Comparison of ENCODE assay signal across 2 cellular contexts in the genomic region with DNA sequence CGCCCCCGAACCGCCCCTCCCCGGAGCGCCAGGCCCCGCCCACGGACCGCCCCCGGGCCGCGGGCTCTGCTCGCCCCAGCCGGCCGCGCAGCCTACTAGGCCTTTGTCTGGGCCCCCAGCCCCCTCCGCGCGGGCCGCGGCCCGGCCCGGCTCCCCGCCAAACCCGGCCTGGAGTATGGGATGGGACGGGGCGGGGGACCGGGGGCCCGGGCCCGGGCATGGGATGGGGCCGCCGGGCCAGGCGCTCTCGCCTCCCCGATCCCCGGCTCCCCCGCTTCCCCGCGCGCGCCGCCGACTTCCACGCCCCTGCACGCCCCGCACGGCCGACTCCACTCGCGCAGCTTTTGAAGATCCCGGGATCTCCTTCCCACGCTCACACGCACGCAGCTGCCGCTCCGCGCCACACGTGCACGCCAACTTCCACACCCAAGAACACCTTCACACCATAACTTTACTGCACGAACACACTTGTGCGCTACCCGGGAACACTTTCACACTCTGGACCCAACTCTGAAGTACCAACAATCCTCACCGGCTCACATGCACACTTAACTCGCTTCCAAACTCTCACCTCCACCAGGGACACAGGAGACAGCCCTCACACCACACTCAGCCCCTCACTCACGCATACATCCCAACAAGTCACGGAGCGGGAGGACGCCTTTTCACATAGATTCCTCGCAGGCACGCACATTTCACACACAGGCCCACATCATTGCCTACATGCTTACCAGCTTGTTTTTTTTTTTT.
TF ChIP-seq lines count a peak whose summit lies in the region.

No MANE protein-coding gene starts in this region.

TF ChIP-seq in HEK293, 187 proteins besides CTCF, POLR2A, EP300 and RAD21 (continued from another document and continues in another):
- TF ChIP-seq BCL6B (tag by site-specific recombination; IDR thresholded peaks at IDR 0.05) (no peak), PRDM2 (tag by site-specific recombination; IDR thresholded peaks at IDR 0.05; ENCODE audit: borderline replicate concordance) (no peak), ZNF510 (tag by site-specific recombination; IDR thresholded peaks at IDR 0.05; ENCODE audit: insufficient replicate concordance) (no peak), IKZF3 (tag by site-specific recombination; IDR thresholded peaks at IDR 0.05) (0 out of 2 replicates have a peak, but pooled peaks have one; percentile 31), ZNF629 (tag by site-specific recombination; IDR thresholded peaks at IDR 0.05) (no peak), ZNF335 (tag by site-specific recombination; conservative IDR thresholded peaks at IDR 0.05) (peak; percentile 71; the same call in 1 of the 2 replicates), YY2 (tag by site-specific recombination; IDR thresholded peaks at IDR 0.05) (no peak), ZSCAN30 (tag by site-specific recombination; IDR thresholded peaks at IDR 0.05) (peak; percentile 87), SETDB1 (IDR thresholded peaks at IDR 0.05; ENCODE audit: insufficient read length, low read length) (no peak), ZNF157 (tag by site-specific recombination; IDR thresholded peaks at IDR 0.05) (0 out of 2 replicates have a peak, but pooled peaks have one; percentile 11), ZFHX2 (tag by site-specific recombination; conservative IDR thresholded peaks at IDR 0.05) (peak; percentile 88), WT1 (tag by site-specific recombination; IDR thresholded peaks at IDR 0.05) (no peak)
- TF ChIP-seq, protein P1, sequence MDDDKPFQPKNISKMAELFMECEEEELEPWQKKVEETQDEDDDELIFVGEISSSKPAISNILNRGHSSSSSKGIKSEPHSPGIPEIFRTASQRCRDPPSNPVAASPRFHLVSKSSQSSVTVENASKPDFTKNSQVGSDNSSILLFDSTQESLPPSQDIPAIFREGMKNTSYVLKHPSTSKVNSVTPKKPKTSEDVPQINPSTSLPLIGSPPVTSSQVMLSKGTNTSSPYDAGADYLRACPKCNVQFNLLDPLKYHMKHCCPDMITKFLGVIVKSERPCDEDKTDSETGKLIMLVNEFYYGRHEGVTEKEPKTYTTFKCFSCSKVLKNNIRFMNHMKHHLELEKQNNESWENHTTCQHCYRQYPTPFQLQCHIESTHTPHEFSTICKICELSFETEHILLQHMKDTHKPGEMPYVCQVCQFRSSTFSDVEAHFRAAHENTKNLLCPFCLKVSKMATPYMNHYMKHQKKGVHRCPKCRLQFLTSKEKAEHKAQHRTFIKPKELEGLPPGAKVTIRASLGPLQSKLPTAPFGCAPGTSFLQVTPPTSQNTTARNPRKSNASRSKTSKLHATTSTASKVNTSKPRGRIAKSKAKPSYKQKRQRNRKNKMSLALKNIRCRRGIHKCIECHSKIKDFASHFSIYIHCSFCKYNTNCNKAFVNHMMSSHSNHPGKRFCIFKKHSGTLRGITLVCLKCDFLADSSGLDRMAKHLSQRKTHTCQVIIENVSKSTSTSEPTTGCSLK (tag by site-specific recombination; IDR thresholded peaks at IDR 0.05) = no peak

TF ChIP-seq in HepG2, 621 proteins besides CTCF, POLR2A, EP300 and RAD21 (continued from another document and continues in another):
- TF ChIP-seq AKNA (CRISPR knock-in tag; IDR thresholded peaks at IDR 0.05; ENCODE audit: borderline replicate concordance) (no peak), HOXA7 (CRISPR knock-in tag; IDR thresholded peaks at IDR 0.05) (no peak), HDAC1 (CRISPR knock-in tag; IDR thresholded peaks at IDR 0.05) (no peak), POGZ (CRISPR knock-in tag; IDR thresholded peaks at IDR 0.05) (no peak), MATR3 (CRISPR knock-in tag; IDR thresholded peaks at IDR 0.05) (no peak), ZNF160 (CRISPR knock-in tag; IDR thresholded peaks at IDR 0.05) (0 out of 2 replicates have a peak, but pooled peaks have one; percentile 17), RAD51 (IDR thresholded peaks at IDR 0.05; ENCODE audit: borderline replicate concordance) (no peak), THAP11 (CRISPR knock-in tag; IDR thresholded peaks at IDR 0.05) (0 out of 2 replicates have a peak, but pooled peaks have one; percentile 20), BRD4 (CRISPR knock-in tag; IDR thresholded peaks at IDR 0.05) (0 out of 2 replicates have a peak, but pooled peaks have one; percentile 54), POLR2G (IDR thresholded peaks at IDR 0.05; ENCODE audit: low read depth, low read length) (peak; percentile 53; the same call in 1 of the 2 replicates), HNF4G (IDR thresholded peaks at IDR 0.05; ENCODE audit: borderline replicate concordance, low read depth, low read length) (peak; percentile 57; the same call in 1 of the 2 replicates), HNF4G (CRISPR knock-in tag; IDR thresholded peaks at IDR 0.05; ENCODE audit: borderline replicate concordance, low read depth) (no peak), ZNF629 (CRISPR knock-in tag; conservative IDR thresholded peaks at IDR 0.05) (no peak), CBX5 (CRISPR knock-in tag; IDR thresholded peaks at IDR 0.05; ENCODE audit: borderline replicate concordance) (peak; percentile 19; the same call in 1 of the 2 replicates), GPN1 (CRISPR knock-in tag; IDR thresholded peaks at IDR 0.05; ENCODE audit: borderline replicate concordance) (no peak), NBN (conservative IDR thresholded peaks at IDR 0.05) (no peak), YEATS2 (CRISPR knock-in tag; IDR thresholded peaks at IDR 0.05; ENCODE audit: borderline replicate concordance) (no peak), ZNF34 (CRISPR knock-in tag; IDR thresholded peaks at IDR 0.05; ENCODE audit: borderline replicate concordance) (no peak), ZNF607 (CRISPR knock-in tag; IDR thresholded peaks at IDR 0.05; ENCODE audit: borderline replicate concordance) (no peak), HES4 (CRISPR knock-in tag; IDR thresholded peaks at IDR 0.05; ENCODE audit: borderline replicate concordance) (no peak), ZNF883 (CRISPR knock-in tag; IDR thresholded peaks at IDR 0.05; ENCODE audit: not compliant biosample characterization) (no peak), IRF9 (CRISPR knock-in tag; IDR thresholded peaks at IDR 0.05; ENCODE audit: borderline replicate concordance) (0 out of 2 replicates have a peak, but pooled peaks have one; percentile 31), ZNF639 (CRISPR knock-in tag; conservative IDR thresholded peaks at IDR 0.05) (no peak), TGIF2 (CRISPR knock-in tag; IDR thresholded peaks at IDR 0.05) (no peak), FOXO1 (CRISPR knock-in tag; IDR thresholded peaks at IDR 0.05) (no peak), STAT5B (CRISPR knock-in tag; IDR thresholded peaks at IDR 0.05) (no peak)
- TF ChIP-seq, protein P2, sequence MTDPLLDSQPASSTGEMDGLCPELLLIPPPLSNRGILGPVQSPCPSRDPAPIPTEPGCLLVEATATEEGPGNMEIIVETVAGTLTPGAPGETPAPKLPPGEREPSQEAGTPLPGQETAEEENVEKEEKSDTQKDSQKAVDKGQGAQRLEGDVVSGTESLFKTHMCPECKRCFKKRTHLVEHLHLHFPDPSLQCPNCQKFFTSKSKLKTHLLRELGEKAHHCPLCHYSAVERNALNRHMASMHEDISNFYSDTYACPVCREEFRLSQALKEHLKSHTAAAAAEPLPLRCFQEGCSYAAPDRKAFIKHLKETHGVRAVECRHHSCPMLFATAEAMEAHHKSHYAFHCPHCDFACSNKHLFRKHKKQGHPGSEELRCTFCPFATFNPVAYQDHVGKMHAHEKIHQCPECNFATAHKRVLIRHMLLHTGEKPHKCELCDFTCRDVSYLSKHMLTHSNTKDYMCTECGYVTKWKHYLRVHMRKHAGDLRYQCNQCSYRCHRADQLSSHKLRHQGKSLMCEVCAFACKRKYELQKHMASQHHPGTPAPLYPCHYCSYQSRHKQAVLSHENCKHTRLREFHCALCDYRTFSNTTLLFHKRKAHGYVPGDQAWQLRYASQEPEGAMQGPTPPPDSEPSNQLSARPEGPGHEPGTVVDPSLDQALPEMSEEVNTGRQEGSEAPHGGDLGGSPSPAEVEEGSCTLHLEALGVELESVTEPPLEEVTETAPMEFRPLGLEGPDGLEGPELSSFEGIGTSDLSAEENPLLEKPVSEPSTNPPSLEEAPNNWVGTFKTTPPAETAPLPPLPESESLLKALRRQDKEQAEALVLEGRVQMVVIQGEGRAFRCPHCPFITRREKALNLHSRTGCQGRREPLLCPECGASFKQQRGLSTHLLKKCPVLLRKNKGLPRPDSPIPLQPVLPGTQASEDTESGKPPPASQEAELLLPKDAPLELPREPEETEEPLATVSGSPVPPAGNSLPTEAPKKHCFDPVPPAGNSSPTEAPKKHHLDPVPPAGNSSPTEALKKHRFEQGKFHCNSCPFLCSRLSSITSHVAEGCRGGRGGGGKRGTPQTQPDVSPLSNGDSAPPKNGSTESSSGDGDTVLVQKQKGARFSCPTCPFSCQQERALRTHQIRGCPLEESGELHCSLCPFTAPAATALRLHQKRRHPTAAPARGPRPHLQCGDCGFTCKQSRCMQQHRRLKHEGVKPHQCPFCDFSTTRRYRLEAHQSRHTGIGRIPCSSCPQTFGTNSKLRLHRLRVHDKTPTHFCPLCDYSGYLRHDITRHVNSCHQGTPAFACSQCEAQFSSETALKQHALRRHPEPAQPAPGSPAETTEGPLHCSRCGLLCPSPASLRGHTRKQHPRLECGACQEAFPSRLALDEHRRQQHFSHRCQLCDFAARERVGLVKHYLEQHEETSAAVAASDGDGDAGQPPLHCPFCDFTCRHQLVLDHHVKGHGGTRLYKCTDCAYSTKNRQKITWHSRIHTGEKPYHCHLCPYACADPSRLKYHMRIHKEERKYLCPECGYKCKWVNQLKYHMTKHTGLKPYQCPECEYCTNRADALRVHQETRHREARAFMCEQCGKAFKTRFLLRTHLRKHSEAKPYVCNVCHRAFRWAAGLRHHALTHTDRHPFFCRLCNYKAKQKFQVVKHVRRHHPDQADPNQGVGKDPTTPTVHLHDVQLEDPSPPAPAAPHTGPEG (CRISPR knock-in tag; IDR thresholded peaks at IDR 0.05) = 0 out of 2 replicates have a peak, but pooled peaks have one; percentile 45
- TF ChIP-seq, protein P3, sequence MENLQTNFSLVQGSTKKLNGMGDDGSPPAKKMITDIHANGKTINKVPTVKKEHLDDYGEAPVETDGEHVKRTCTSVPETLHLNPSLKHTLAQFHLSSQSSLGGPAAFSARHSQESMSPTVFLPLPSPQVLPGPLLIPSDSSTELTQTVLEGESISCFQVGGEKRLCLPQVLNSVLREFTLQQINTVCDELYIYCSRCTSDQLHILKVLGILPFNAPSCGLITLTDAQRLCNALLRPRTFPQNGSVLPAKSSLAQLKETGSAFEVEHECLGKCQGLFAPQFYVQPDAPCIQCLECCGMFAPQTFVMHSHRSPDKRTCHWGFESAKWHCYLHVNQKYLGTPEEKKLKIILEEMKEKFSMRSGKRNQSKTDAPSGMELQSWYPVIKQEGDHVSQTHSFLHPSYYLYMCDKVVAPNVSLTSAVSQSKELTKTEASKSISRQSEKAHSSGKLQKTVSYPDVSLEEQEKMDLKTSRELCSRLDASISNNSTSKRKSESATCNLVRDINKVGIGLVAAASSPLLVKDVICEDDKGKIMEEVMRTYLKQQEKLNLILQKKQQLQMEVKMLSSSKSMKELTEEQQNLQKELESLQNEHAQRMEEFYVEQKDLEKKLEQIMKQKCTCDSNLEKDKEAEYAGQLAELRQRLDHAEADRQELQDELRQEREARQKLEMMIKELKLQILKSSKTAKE (CRISPR knock-in tag; IDR thresholded peaks at IDR 0.05; ENCODE audit: borderline replicate concordance) = no peak
